In the genomic region with DNA sequence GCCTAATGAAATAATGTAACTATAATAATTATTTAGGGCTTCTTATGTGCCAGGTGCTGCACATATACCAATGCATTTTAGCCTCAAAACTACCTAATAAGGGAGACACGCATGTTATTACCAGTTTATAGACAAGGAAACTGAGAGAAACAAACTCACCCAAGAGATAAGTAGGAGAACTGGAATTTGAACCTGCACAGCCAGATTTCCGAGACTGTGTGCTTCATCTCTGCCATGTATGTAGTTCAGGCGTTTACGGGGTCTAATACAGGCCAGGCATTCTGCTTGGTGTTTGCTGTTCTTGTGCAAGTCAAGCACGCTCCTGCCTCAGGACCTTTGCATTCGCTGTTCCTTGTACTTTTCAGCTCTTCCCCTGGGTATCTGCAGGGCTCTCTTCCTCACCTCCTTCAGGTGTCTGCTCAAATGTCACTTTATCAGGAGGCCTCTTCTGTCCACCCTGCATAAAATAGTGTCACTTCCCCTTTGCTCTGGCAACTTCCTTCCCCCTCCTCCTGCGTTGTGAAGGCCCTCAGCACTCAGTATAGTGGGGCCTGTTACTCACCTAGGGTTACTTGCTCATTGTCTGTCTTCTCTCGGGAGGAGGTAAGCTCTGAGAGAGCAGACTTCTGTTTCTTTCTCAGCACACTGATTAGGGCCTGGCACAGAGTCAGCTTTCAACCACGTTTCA, we compare ENCODE assay signal across 1 cellular context.
TF ChIP-seq lines count a peak whose summit lies in the region.

No MANE protein-coding gene starts in this region.

TF ChIP-seq in HepG2, 621 proteins besides CTCF, POLR2A, EP300 and RAD21:
- 0 out of 2 replicates have a peak, but pooled peaks have one; percentile 21 for TF ChIP-seq ZMYM3 (CRISPR knock-in tag; IDR thresholded peaks at IDR 0.05)
- no peak for TF ChIP-seq ARID2 (CRISPR knock-in tag; IDR thresholded peaks at IDR 0.05; ENCODE audit: borderline replicate concordance)
